In the genomic region with DNA sequence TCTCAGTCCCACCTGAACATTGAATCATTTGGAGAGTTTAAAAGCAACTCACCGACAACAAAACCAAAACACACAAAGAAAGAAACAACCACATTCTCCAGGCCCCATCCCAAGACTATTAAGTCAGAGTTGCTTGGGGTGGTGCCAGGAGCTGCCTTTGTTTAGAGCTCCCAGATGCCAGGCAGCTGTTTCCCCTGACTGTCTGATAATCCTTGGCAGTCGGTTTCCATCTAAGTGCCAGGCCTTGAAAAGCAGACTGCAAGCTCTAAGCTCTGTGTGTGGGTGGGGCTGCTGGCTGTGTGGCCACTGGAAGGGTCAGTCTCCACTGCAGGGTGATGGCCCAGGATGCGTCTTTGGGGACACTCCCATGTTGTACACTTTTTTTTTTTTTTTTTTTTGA, we compare ENCODE assay signal across 9 cellular contexts.
DNase-seq lines count a peak whose midpoint lies in the region; ATAC-seq and TF ChIP-seq lines count a peak whose summit lies in the region.
"Had no signal": no experiment of that assay in that cellular context is flagged by ENCODE, and none has a peak within 500 bp of the region (broad histone marks: within the 10 kb centered on the region; RNA-seq: fewer than 3 reads in every experiment).

No MANE protein-coding gene starts in this region.

- no peak for TF ChIP-seq CTCF in GM10248 (IDR thresholded peaks at IDR 0.05; ENCODE audit: control extremely low read depth, extremely low read depth, low read depth, missing control alignments)

- POLR2A ChIA-PET in GM10248 (lab: Yijun Ruan, JAX): no interaction called here

- ATAC-seq in esophagus mucosa: peak; percentile 20
- no peak for ATAC-seq in natural killer cell treated with Interleukin-12 subunit alpha and Interleukin-12 subunit beta and Interleukin-15 and Interleukin-18, amount 100 ng/mL, for 72 hours
- ATAC-seq in GM21786 (IDR thresholded peaks at IDR 0.05; ENCODE audit: unreplicated experiment): no peak

- H3K36me3 Mint-ChIP-seq in natural killer cell treated with Interleukin-12 subunit alpha and Interleukin-12 subunit beta and Interleukin-15 and Interleukin-18, amount 100 ng/mL, for 72 hours: no peaks in the 10 kb centered on the region

- peaks cover 0 to 2% of the 10 kb centered on the region in 2 donors for H3K4me1 Mint-ChIP-seq in natural killer cell treated with Interleukin-12 subunit alpha and Interleukin-12 subunit beta and Interleukin-15 and Interleukin-18, amount 100 ng/mL, for 72 hours (ENCODE audit: low read depth in 2 of 2)

- no peak overlapping the region for H3K27ac Mint-ChIP-seq in natural killer cell treated with Interleukin-12 subunit alpha and Interleukin-12 subunit beta and Interleukin-15 and Interleukin-18, amount 100 ng/mL, for 72 hours

- H3K9me3 Mint-ChIP-seq in natural killer cell treated with Interleukin-12 subunit alpha and Interleukin-12 subunit beta and Interleukin-15 and Interleukin-18, amount 100 ng/mL, for 72 hours: no peaks in the 10 kb centered on the region

- DNase-seq in AG08395 (ENCODE audit: low spot score) (peak; percentile 69), NCI-H1694 treated with DMSO at 0.1 percent for 48 hours (lab: John Stamatoyannopoulos, UW) (peak; percentile 63), mucosa of gallbladder (ENCODE audit: low spot score) (peak; percentile 68), SW 1271 (lab: John Stamatoyannopoulos, UW) (no peak), GM10248 (ENCODE audit: extremely low spot score) (no peak)
- DNase-seq in natural killer cell treated with Interleukin-12 subunit alpha and Interleukin-12 subunit beta and Interleukin-15 and Interleukin-18, amount 100 ng/mL, for 72 hours (ENCODE audit: low spot score): no peak
- DNase-seq: NCI-H187 treated with DMSO at 0.1 percent for 48 hours had no signal

- no peak overlapping the region for H3K4me3 Mint-ChIP-seq in natural killer cell treated with Interleukin-12 subunit alpha and Interleukin-12 subunit beta and Interleukin-15 and Interleukin-18, amount 100 ng/mL, for 72 hours

- H3K27me3 Mint-ChIP-seq in natural killer cell treated with Interleukin-12 subunit alpha and Interleukin-12 subunit beta and Interleukin-15 and Interleukin-18, amount 100 ng/mL, for 72 hours: peaks cover 36 to 63% of the 10 kb centered on the region in 2 donors

- CTCF ChIA-PET in GM10248 (lab: Yijun Ruan, JAX): no interaction called here

Comparison
In these comparisons a context has a peak if more than half of its experiments do, and no peak if none do; other contexts are left out.
1. DNase-seq: peak in AG08395 (single experiment), NCI-H1694 treated with DMSO at 0.1 percent for 48 hours (single experiment) and mucosa of gallbladder (single experiment); none in natural killer cell treated with Interleukin-12 subunit alpha and Interleukin-12 subunit beta and Interleukin-15 and Interleukin-18, amount 100 ng/mL, for 72 hours (single experiment), SW 1271 (0 of 2) and GM10248 (single experiment).